ENCODE assay signal across 8 cellular contexts in the genomic region with DNA sequence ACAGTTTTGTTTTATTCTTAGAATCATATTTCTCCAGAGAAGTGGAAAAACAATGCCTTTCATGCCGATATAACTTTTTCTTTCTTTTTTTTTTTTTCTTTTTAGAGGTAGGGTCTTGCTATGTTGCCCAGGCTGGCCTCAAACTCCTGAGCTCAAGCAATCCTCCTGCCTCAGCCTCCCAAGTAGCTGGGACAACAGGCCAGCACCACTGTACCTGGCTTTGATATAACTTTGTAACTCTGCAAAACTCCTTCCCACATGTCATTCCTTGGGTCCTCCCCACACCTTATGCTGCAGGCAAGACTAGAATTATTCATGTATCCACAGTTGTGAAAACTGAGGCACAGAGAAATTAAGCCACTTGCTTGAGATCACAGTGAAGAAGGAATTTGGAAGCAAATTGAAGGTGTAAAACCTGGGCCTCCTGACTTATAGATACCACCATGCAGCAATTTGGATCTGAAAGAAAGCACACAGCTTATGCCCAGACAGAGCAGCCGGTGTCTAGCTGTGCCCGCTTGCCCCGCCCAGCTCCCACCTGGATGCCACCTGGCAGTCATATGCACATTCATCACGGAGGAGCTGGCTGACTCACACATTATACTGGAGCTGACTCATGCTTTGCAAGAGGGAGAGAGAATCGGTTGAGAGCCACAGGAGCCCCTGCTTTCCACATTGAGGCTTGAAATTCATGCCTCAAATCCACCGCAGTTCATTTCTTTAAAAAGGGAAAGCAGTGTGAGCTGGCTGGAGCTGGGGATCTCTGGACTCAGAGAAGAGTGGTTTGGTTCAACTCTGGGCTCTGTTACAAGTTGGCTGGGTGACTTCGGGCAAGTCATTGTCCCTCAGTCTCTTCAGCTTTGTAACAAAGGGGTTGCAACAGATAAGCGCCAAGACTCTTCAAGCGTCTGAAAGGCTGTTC. TPM values are rescaled to one million over a fixed set of nuclear protein-coding genes. Genes with fewer than 3 reads are reported as not detected.
A peak's percentile ranks its signal among the peaks of the same experiment; 100 is the strongest.
DNase-seq lines count a peak whose midpoint lies in the region; ATAC-seq and TF ChIP-seq lines count a peak whose summit lies in the region.

No MANE protein-coding gene starts in this region.

- no peaks in the 10 kb centered on the region for H3K9me3 ChIP-seq in ascending aorta

- intact Hi-C loops in ascending aorta (cut with DNase I), result loop anchor here (5.0 kb wide), 1 partner anchor 105 kb away; no protein-coding TSS in a partner anchor

- H3K36me3 ChIP-seq in ascending aorta, result no peaks in the 10 kb centered on the region

- H3K27ac ChIP-seq in ascending aorta, result peak overlapping the region; percentile 32 to 57

- H3K27me3 ChIP-seq in ascending aorta, result no peaks in the 10 kb centered on the region

- H3K4me1 ChIP-seq in ascending aorta, result peaks cover 16 to 21% of the 10 kb centered on the region in 2 donors

- DNase-seq in GDM1 (lab: John Stamatoyannopoulos, UW), result peak; percentile 31
- DNase-seq in NCI-H1694 treated with DMSO at 0.1 percent for 48 hours (lab: John Stamatoyannopoulos, UW), result peak; percentile 20
- DNase-seq in ascending aorta (ENCODE audit: low spot score in 2 of 2), result no peak
- DNase-seq in kidney glomerular epithelial cell (lab: John Stamatoyannopoulos, UW), result peak; percentile 87
- no peak for DNase-seq in T-helper 2 cell

- no peak overlapping the region for H3K4me3 ChIP-seq in ascending aorta

- TF ChIP-seq CTCF in ascending aorta (IDR thresholded peaks at IDR 0.05), result no peak

- no peak for ATAC-seq in GM18867 (IDR thresholded peaks at IDR 0.05; ENCODE audit: unreplicated experiment)
- ATAC-seq in GM21360 (IDR thresholded peaks at IDR 0.05; ENCODE audit: unreplicated experiment), result no peak
- no peak for ATAC-seq in HG02852 (IDR thresholded peaks at IDR 0.05; ENCODE audit: unreplicated experiment)

RNA-seq across cellular contexts. Expression of a gene that starts 8.3 kb away (rescaled TPM):
- 15.5 TPM for total RNA-seq in ascending aorta

Comparison
In these comparisons a context has a peak if more than half of its experiments do, and no peak if none do; other contexts are left out.
1. DNase-seq: peak in GDM1 (single experiment), NCI-H1694 treated with DMSO at 0.1 percent for 48 hours (single experiment) and kidney glomerular epithelial cell (single experiment); none in ascending aorta (0 of 2) and T-helper 2 cell (0 of 5).